8 cellular contexts compared by ENCODE assay signal in genomic region chr20:38127011-38127621, GRCh38. TPM values are rescaled to one million over a fixed set of nuclear protein-coding genes. Genes with fewer than 3 reads are reported as not detected.
DNase-seq lines count a peak whose midpoint lies in the region; ATAC-seq and TF ChIP-seq lines count a peak whose summit lies in the region.

No MANE protein-coding gene starts in this region.

- no peak for ATAC-seq in GM18502 (IDR thresholded peaks at IDR 0.05; ENCODE audit: poor library complexity, unreplicated experiment)
- no peak for ATAC-seq in GM18520 (IDR thresholded peaks at IDR 0.05; ENCODE audit: unreplicated experiment)
- no peak for ATAC-seq in GM21723 (IDR thresholded peaks at IDR 0.05; ENCODE audit: unreplicated experiment)

- DNase-seq in DMS53 treated with DMSO at 0.1 percent for 48 hours (lab: John Stamatoyannopoulos, UW; ENCODE audit: unreplicated experiment) (peak; percentile 93), RWPE1 (ENCODE audit: low spot score) (peak; percentile 85), fibroblast of pulmonary artery (ENCODE audit: low read depth) (peak; percentile 78), posterior vena cava (ENCODE audit: low spot score) (peak; percentile 79)
- DNase-seq in activated naive CD4-positive, alpha-beta T cell treated with anti-CD3 and anti-CD28 coated beads for 36 hours = no peak

- no peak for TF ChIP-seq CTCF in RWPE1 (conservative IDR thresholded peaks at IDR 0.05; ENCODE audit: low read depth)
- TF ChIP-seq CTCF in fibroblast of pulmonary artery (IDR thresholded peaks at IDR 0.05; ENCODE audit: low read length, missing control alignments) = no peak

- H3K27ac Mint-ChIP-seq in activated naive CD4-positive, alpha-beta T cell treated with anti-CD3 and anti-CD28 coated beads for 36 hours = no peak overlapping the region

- no peak overlapping the region for H3K4me3 Mint-ChIP-seq in activated naive CD4-positive, alpha-beta T cell treated with anti-CD3 and anti-CD28 coated beads for 36 hours

- no peak overlapping the region for H3K4me3 ChIP-seq in fibroblast of pulmonary artery (replicated peaks; ENCODE audit: low read depth, low read length)

- intact Hi-C loops in posterior vena cava (cut with DNase I) = no loop called here
- intact Hi-C loops in activated naive CD4-positive, alpha-beta T cell treated with anti-CD3 and anti-CD28 coated beads for 36 hours (cut with micrococcal nuclease) = no loop called here

- H3K4me1 Mint-ChIP-seq in activated naive CD4-positive, alpha-beta T cell treated with anti-CD3 and anti-CD28 coated beads for 36 hours (ENCODE audit: low read depth) = peaks cover 4% of the 10 kb centered on the region

- POLR2A ChIA-PET in RWPE1 (lab: Yijun Ruan, JAX; ENCODE audit: low non-redundant PET) = no interaction called here

- CTCF ChIA-PET in RWPE1 (lab: Yijun Ruan, JAX) = interaction anchor here (0.9 to 1.0 kb wide), 5 partner anchors 12 to 94 kb away, joined by 3 to 4 read pairs (median 3); no protein-coding TSS in a partner anchor
- CTCF ChIA-PET in activated naive CD4-positive, alpha-beta T cell treated with anti-CD3 and anti-CD28 coated beads for 36 hours (lab: Charles Lee) = no interaction called here

- H3K27me3 Mint-ChIP-seq in activated naive CD4-positive, alpha-beta T cell treated with anti-CD3 and anti-CD28 coated beads for 36 hours (ENCODE audit: low read depth) = no peaks in the 10 kb centered on the region

- no peaks in the 10 kb centered on the region for H3K36me3 Mint-ChIP-seq in activated naive CD4-positive, alpha-beta T cell treated with anti-CD3 and anti-CD28 coated beads for 36 hours (ENCODE audit: low read depth)

- no peaks in the 10 kb centered on the region for H3K9me3 Mint-ChIP-seq in activated naive CD4-positive, alpha-beta T cell treated with anti-CD3 and anti-CD28 coated beads for 36 hours

- H3K27ac ChIP-seq in RWPE1 = peak overlapping the region; percentile 62

RNA-seq across cellular contexts. Expression of gene TGM2, which starts 38.0 kb away (rescaled TPM):
- total RNA-seq in posterior vena cava = 100 to 1,000 TPM; 442 to 500 TPM
- not detected for total RNA-seq in activated naive CD4-positive, alpha-beta T cell treated with anti-CD3 and anti-CD28 coated beads for 36 hours

Comparison
In these comparisons a context has a peak if more than half of its experiments do, and no peak if none do; other contexts are left out.
1. RNA of gene TGM2, which starts 38.0 kb away (total RNA-seq): 442 to 500 TPM in posterior vena cava; not detected in activated naive CD4-positive, alpha-beta T cell treated with anti-CD3 and anti-CD28 coated beads for 36 hours; every median in the first group is over 100 times any median in the second.